25 cellular contexts compared by ENCODE assay signal in the genomic region with DNA sequence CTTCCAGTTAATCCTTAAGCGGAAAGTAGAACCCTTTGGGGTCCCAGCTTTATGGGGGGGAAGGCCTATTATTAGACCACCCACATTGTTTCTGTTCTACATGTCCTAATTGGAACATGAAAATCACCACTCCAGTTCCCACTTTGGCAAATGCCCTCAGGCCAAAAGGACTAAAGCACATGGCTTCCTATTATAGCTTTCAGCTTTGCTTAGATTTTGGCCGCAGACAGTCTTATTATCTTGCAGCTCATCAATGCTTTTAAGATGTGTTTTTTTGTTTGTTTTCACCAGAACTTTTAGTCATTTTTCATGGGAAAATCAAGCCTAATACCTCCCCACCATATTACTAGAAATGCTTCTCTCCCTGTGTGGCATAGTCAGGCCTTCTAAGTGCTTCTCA.
"Had no signal": no experiment of that assay in that cellular context is flagged by ENCODE, and none has a peak within 500 bp of the region (broad histone marks: within the 10 kb centered on the region; RNA-seq: fewer than 3 reads in every experiment).

No MANE protein-coding gene starts in this region.

- H3K27ac ChIP-seq: brain microvascular endothelial cell, coronary artery, dorsolateral prefrontal cortex, foreskin keratinocyte, gastrocnemius medialis, heart left ventricle, WERI-Rb-1 had no signal

- H3K4me3 ChIP-seq: coronary artery, dorsolateral prefrontal cortex, gastrocnemius medialis, heart left ventricle had no signal

- H3K27me3 ChIP-seq: brain microvascular endothelial cell, foreskin keratinocyte, gastrocnemius medialis, heart left ventricle had no signal

- H3K36me3 ChIP-seq: brain microvascular endothelial cell, gastrocnemius medialis, heart left ventricle, WERI-Rb-1 had no signal

- DNase-seq: activated B cell treated with CpG ODN at 0.5 μM for 24 hours; activated CD4-positive, alpha-beta T cell treated with anti-CD3 and anti-CD28 coated beads for 48 hours; activated CD4-positive, alpha-beta T cell treated with anti-CD3 and anti-CD28 coated beads, Interleukin-2, amount 50 U/mL, for 1 hour; activated CD4-positive, alpha-beta T cell treated with anti-CD3 and anti-CD28 coated beads, Interleukin-2, amount 50 U/mL, for 48 hours; activated CD8-positive, alpha-beta memory T cell treated with anti-CD3 and anti-CD28 coated beads for 24 hours; activated CD8-positive, alpha-beta T cell treated with anti-CD3 and anti-CD28 coated beads for 36 hours; activated effector memory CD4-positive, alpha-beta T cell treated with Interleukin-2 at 50 U/mL for 16 hours; activated gamma-delta T cell treated with Interleukin-2 at 50 U/mL for 16 hours; activated naive CD4-positive, alpha-beta T cell treated with anti-CD3 and anti-CD28 coated beads, Interleukin-2, amount 50 U/mL, for 16 hours; activated naive CD4-positive, alpha-beta T cell treated with Interleukin-2 at 50 U/mL for 16 hours; activated T-cell treated with anti-CD3 and anti-CD28 coated beads, Interleukin-2, amount 50 U/mL, for 4 hours; amniotic stem cell; anterior cingulate cortex; brain microvascular endothelial cell; dorsolateral prefrontal cortex; effector memory CD4-positive, alpha-beta T cell; endodermal cell; foreskin keratinocyte; gastrocnemius medialis; glutamatergic neuron; heart left ventricle; T-helper 17 cell; T1000; WERI-Rb-1 had no signal

- H3K4me1 ChIP-seq: foreskin keratinocyte, gastrocnemius medialis had no signal

- H3K9me3 ChIP-seq: gastrocnemius medialis had no signal
